In genomic region chr5:119022017-119022745, GRCh38 we compare ENCODE assay signal across 9 cellular contexts. TPM values are rescaled to one million over a fixed set of nuclear protein-coding genes. Genes with fewer than 3 reads are reported as not detected.
A peak's percentile ranks its signal among the peaks of the same experiment; 100 is the strongest.
DNase-seq lines count a peak whose midpoint lies in the region; ATAC-seq and TF ChIP-seq lines count a peak whose summit lies in the region.
"Had no signal": no experiment of that assay in that cellular context is flagged by ENCODE, and none has a peak within 500 bp of the region (broad histone marks: within the 10 kb centered on the region; RNA-seq: fewer than 3 reads in every experiment).

No MANE protein-coding gene starts in this region.

- H3K9me3 ChIP-seq in Karpas-422 (ENCODE audit: low read length): no peaks in the 10 kb centered on the region

- no peak overlapping the region for H2AFZ ChIP-seq in Karpas-422 (ENCODE audit: low read length)

- ATAC-seq in GM21619 (IDR thresholded peaks at IDR 0.05; ENCODE audit: unreplicated experiment): peak; percentile 83
- peak; percentile 68 for ATAC-seq in activated CD8-positive, alpha-beta T cell treated with anti-CD3 and anti-CD28 coated beads, Interleukin-2, amount 10 ng/mL, durations not matched to agents 7 days and 5 days

- no peaks in the 10 kb centered on the region for H4K20me1 ChIP-seq in Karpas-422 (ENCODE audit: insufficient read depth, low read depth, low read length)

- peaks cover 3% of the 10 kb centered on the region for H3K4me1 Mint-ChIP-seq in activated CD8-positive, alpha-beta T cell treated with anti-CD3 and anti-CD28 coated beads, Interleukin-2, amount 10 ng/mL, durations not matched to agents 7 days and 5 days (ENCODE audit: low read depth)
- H3K4me1 Mint-ChIP-seq: central memory CD8-positive, alpha-beta T cell had no signal

- POLR2A ChIA-PET in activated CD8-positive, alpha-beta T cell treated with anti-CD3 and anti-CD28 coated beads, Interleukin-2, amount 10 ng/mL, durations not matched to agents 7 days and 5 days (lab: Charles Lee): interaction anchor here (0.7 to 1.0 kb wide), 3 partner anchors 42 to 246 kb away, joined by 3 to 6 read pairs (median 3); partner anchors contain the start of gene DMXL1

- no peak overlapping the region for H3K27ac Mint-ChIP-seq in activated CD8-positive, alpha-beta T cell treated with anti-CD3 and anti-CD28 coated beads, Interleukin-2, amount 10 ng/mL, durations not matched to agents 7 days and 5 days

- DNase-seq in NCI-H2196 treated with DMSO at 0.1 percent for 48 hours (lab: John Stamatoyannopoulos, UW; ENCODE audit: unreplicated experiment) (peak; percentile 8), NCI-H2196 (lab: John Stamatoyannopoulos, UW; ENCODE audit: unreplicated experiment) (no peak), Karpas-422 (peak; percentile 79), kidney epithelial cell (ENCODE audit: low read depth) (no peak)
- DNase-seq in activated CD8-positive, alpha-beta T cell treated with anti-CD3 and anti-CD28 coated beads, Interleukin-2, amount 10 ng/mL, durations not matched to agents 7 days and 5 days: no peak
- DNase-seq in stimulated activated CD4-positive, alpha-beta T cell treated with anti-CD3 and anti-CD28 coated beads, Interleukin-1b, Interleukin-23, amount 100 ng/mL, for 48 hours: no peak
- DNase-seq in effector CD4-positive, alpha-beta T cell: no peak

- no peak overlapping the region for H3K4me3 Mint-ChIP-seq in activated CD8-positive, alpha-beta T cell treated with anti-CD3 and anti-CD28 coated beads, Interleukin-2, amount 10 ng/mL, durations not matched to agents 7 days and 5 days
- H3K4me3 Mint-ChIP-seq: central memory CD8-positive, alpha-beta T cell had no signal

- CTCF ChIA-PET in activated CD8-positive, alpha-beta T cell treated with anti-CD3 and anti-CD28 coated beads, Interleukin-2, amount 10 ng/mL, durations not matched to agents 7 days and 5 days (lab: Charles Lee): interaction anchor here (0.7 to 8.5 kb wide), 23 partner anchors 9 to 412 kb away, joined by 3 to 102 read pairs (median 4); partner anchors contain the start of genes DMXL1 and DTWD2

- H3K79me2 ChIP-seq in Karpas-422 (ENCODE audit: low read length): no peaks in the 10 kb centered on the region

- H3K36me3 ChIP-seq in Karpas-422 (ENCODE audit: insufficient read depth, low read length): no peaks in the 10 kb centered on the region
- H3K36me3 ChIP-seq in kidney epithelial cell (ENCODE audit: control insufficient read depth, insufficient read depth, low read length): no peaks in the 10 kb centered on the region

- H3K9me3 Mint-ChIP-seq in activated CD8-positive, alpha-beta T cell treated with anti-CD3 and anti-CD28 coated beads, Interleukin-2, amount 10 ng/mL, durations not matched to agents 7 days and 5 days (ENCODE audit: insufficient read depth): no peaks in the 10 kb centered on the region
- H3K9me3 Mint-ChIP-seq: central memory CD8-positive, alpha-beta T cell had no signal

- no peak overlapping the region for H3K4me3 ChIP-seq in Karpas-422 (ENCODE audit: low read length)
- H3K4me3 ChIP-seq in kidney epithelial cell (ENCODE audit: low read depth, low read length): no peak overlapping the region

- H3K4me1 ChIP-seq in Karpas-422 (ENCODE audit: low read length): peaks cover 30% of the 10 kb centered on the region

- no peaks in the 10 kb centered on the region for H3K27me3 ChIP-seq in Karpas-422 (ENCODE audit: low read length)
- no peaks in the 10 kb centered on the region for H3K27me3 ChIP-seq in kidney epithelial cell (ENCODE audit: control insufficient read depth, insufficient read depth, low read length)

- peak; percentile 47 for TF ChIP-seq CTCF in kidney epithelial cell (IDR thresholded peaks at IDR 0.05; ENCODE audit: insufficient read depth, low read length, poor library complexity, severe bottlenecking)

- H3K9ac ChIP-seq in Karpas-422 (ENCODE audit: low read length): no peak overlapping the region

- H3K4me2 ChIP-seq in Karpas-422 (ENCODE audit: low read depth, low read length, poor library complexity, severe bottlenecking): no peak overlapping the region

- H3K27ac ChIP-seq in Karpas-422 (ENCODE audit: low read length): no peak overlapping the region

- no peaks in the 10 kb centered on the region for H3K27me3 Mint-ChIP-seq in activated CD8-positive, alpha-beta T cell treated with anti-CD3 and anti-CD28 coated beads, Interleukin-2, amount 10 ng/mL, durations not matched to agents 7 days and 5 days (ENCODE audit: low read depth)
- H3K27me3 Mint-ChIP-seq: central memory CD8-positive, alpha-beta T cell had no signal

- H3K36me3 Mint-ChIP-seq in activated CD8-positive, alpha-beta T cell treated with anti-CD3 and anti-CD28 coated beads, Interleukin-2, amount 10 ng/mL, durations not matched to agents 7 days and 5 days (ENCODE audit: low read depth): peaks cover 2% of the 10 kb centered on the region

- no peaks in the 10 kb centered on the region for H3K9me2 ChIP-seq in Karpas-422 (replicated peaks; ENCODE audit: insufficient read depth, low read length)

RNA-seq across cellular contexts. Expression of gene DTWD2, which starts 33.8 kb away (rescaled TPM):
- 5.7 and 5.8 TPM in 2 replicates for total RNA-seq in Karpas-422 (2014; rRNA removed; shearing (Covaris generic); ENCODE audit: low replicate concordance)
- total RNA-seq in activated CD8-positive, alpha-beta T cell treated with anti-CD3 and anti-CD28 coated beads, Interleukin-2, amount 10 ng/mL, durations not matched to agents 7 days and 5 days: 1 to 10 TPM; 2.6 to 3.3 TPM
- total RNA-seq in kidney epithelial cell: 5.3 and 7.9 TPM in 2 replicates

RNA-seq across cellular contexts. Expression of gene DMXL1, which starts 48.7 kb away (rescaled TPM):
- total RNA-seq in Karpas-422 (2014; rRNA removed; shearing (Covaris generic); ENCODE audit: low replicate concordance): 37.6 and 107 TPM in 2 replicates
- total RNA-seq in activated CD8-positive, alpha-beta T cell treated with anti-CD3 and anti-CD28 coated beads, Interleukin-2, amount 10 ng/mL, durations not matched to agents 7 days and 5 days: 10 to 100 TPM; 32.3 to 33.9 TPM
- 18.1 and 20.8 TPM in 2 replicates for total RNA-seq in kidney epithelial cell

Comparison
In these comparisons a context has a peak if more than half of its experiments do, and no peak if none do; other contexts are left out.
1. DNase-seq: peak in NCI-H2196 treated with DMSO at 0.1 percent for 48 hours (single experiment) and Karpas-422 (single experiment); none in NCI-H2196 (single experiment), activated CD8-positive, alpha-beta T cell treated with anti-CD3 and anti-CD28 coated beads, Interleukin-2, amount 10 ng/mL, durations not matched to agents 7 days and 5 days (single experiment), kidney epithelial cell (single experiment), stimulated activated CD4-positive, alpha-beta T cell treated with anti-CD3 and anti-CD28 coated beads, Interleukin-1b, Interleukin-23, amount 100 ng/mL, for 48 hours (single experiment) and effector CD4-positive, alpha-beta T cell (single experiment).